ENCODE assay signal across 8 cellular contexts in the genomic region with DNA sequence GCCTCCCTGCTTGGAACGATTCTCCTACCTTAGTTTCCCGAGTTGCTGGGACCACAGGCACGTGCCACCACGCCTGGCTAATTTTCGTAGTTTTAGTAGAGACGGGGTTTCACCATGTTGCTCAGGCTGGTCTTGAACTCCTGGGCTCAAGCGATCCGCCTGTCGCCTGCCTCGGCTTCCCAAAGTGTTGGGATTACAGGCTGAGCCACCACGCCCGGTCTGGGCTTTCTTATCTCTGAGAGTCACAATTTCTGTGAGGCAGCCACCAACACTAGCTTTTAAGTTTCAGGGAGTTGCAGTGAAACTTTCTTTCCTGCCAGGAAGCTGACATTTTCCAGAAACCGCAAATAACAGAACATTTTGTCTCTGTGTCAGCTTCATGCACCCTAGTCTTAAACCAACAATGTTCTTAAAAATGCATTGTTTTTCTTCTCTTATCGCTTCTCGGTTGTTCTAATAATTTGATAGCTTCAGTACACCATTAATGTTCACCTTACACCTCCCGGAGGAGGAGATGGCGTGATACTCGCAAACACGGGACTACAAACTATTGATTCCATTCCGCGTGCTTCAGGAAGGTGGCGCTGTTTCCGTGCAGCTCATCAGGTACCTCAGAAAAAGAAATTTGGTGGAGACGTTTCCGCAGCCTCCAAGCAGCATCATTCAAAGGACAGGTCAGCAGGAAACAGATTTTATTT. TPM values are rescaled to one million over a fixed set of nuclear protein-coding genes. Genes with fewer than 3 reads are reported as not detected.
DNase-seq lines count a peak whose midpoint lies in the region; ATAC-seq and TF ChIP-seq lines count a peak whose summit lies in the region.

No MANE protein-coding gene starts in this region.

- H3K36me3 ChIP-seq in Caco-2 (ENCODE audit: control insufficient read depth, insufficient read depth, low read length) (no peaks in the 10 kb centered on the region), mesodermal cell (ENCODE audit: control insufficient read depth, insufficient read depth, low read length) (no peaks in the 10 kb centered on the region)

- H3K4me3 ChIP-seq in Caco-2 (ENCODE audit: low read depth, low read length) (no peak overlapping the region; the same call in 1 of the 2 replicates), mesodermal cell (ENCODE audit: extremely low read depth, insufficient read depth, low read length, poor library complexity, severe bottlenecking) (no peak overlapping the region)

- no peaks in the 10 kb centered on the region for H3K27me3 ChIP-seq in Caco-2 (replicated peaks; ENCODE audit: control insufficient read depth, insufficient read depth, low read length)

- H3K27me3 Mint-ChIP-seq in Caco-2 (ENCODE audit: insufficient read depth, unreplicated experiment) (no peaks in the 10 kb centered on the region), HFFc6 (ENCODE audit: insufficient read depth) (peaks cover 24% of the 10 kb centered on the region)
- H3K27me3 Mint-ChIP-seq in activated CD4-positive, alpha-beta memory T cell treated with anti-CD3 and anti-CD28 coated beads, Interleukin-2, amount 10 ng/mL, durations not matched to agents 7 days and 5 days = peaks cover 4% of the 10 kb centered on the region

- H3K9me3 ChIP-seq in Caco-2 (no peaks in the 10 kb centered on the region), mesodermal cell (ENCODE audit: control insufficient read depth, low read length) (no peaks in the 10 kb centered on the region)

- H3K4me1 ChIP-seq in Caco-2 (peaks cover 7% of the 10 kb centered on the region; the same call in 1 of the 2 replicates), mesodermal cell (ENCODE audit: control insufficient read depth, insufficient read depth, low read length, poor library complexity, severe bottlenecking) (no peaks in the 10 kb centered on the region)

- TF ChIP-seq CTCF in Caco-2 (IDR thresholded peaks at IDR 0.05; ENCODE audit: insufficient read depth in 1 of 2, low read depth in 1 of 2, low read length in 1 of 2, severe bottlenecking in 1 of 2, unreplicated experiment in 1 of 2) (peak; percentile 90 to 97), HFFc6 (IDR thresholded peaks at IDR 0.05) (peak; percentile 87)

- H3K27ac Mint-ChIP-seq in Caco-2 (ENCODE audit: unreplicated experiment) = no peak overlapping the region
- no peak overlapping the region for H3K27ac Mint-ChIP-seq in HFFc6
- H3K27ac Mint-ChIP-seq in activated CD4-positive, alpha-beta memory T cell treated with anti-CD3 and anti-CD28 coated beads, Interleukin-2, amount 10 ng/mL, durations not matched to agents 7 days and 5 days = no peak overlapping the region

- WGBS in mesodermal cell (ENCODE audit: insufficient coverage in 2 of 2), 2 experiments = 50 to 53% methylated on average over 23 to 24 of the region's 25 CpGs

- ATAC-seq in HG02938 (IDR thresholded peaks at IDR 0.05; ENCODE audit: unreplicated experiment) = no peak

- POLR2A ChIA-PET in Caco-2 (lab: Charles Lee) = interaction anchor here (0.7 kb wide), 1 partner anchor 94 kb away, joined by 3 read pairs; no protein-coding TSS in a partner anchor
- POLR2A ChIA-PET in activated CD4-positive, alpha-beta memory T cell treated with anti-CD3 and anti-CD28 coated beads, Interleukin-2, amount 10 ng/mL, durations not matched to agents 7 days and 5 days (lab: Charles Lee) = interaction anchor here (1.0 to 1.8 kb wide), 2 partner anchors 74 to 94 kb away, joined by 3 to 5 read pairs; partner anchors contain the start of gene TMEM11

- intact Hi-C loops in Caco-2 (cut with micrococcal nuclease; ENCODE audit: unreplicated experiment) = loop anchor here (2.0 to 5.0 kb wide), 3 partner anchors 108 to 391 kb away; no protein-coding TSS in a partner anchor

- H3K36me3 Mint-ChIP-seq in Caco-2 (ENCODE audit: insufficient read depth, unreplicated experiment) (no peaks in the 10 kb centered on the region), HFFc6 (ENCODE audit: low read depth) (no peaks in the 10 kb centered on the region)
- H3K36me3 Mint-ChIP-seq in activated CD4-positive, alpha-beta memory T cell treated with anti-CD3 and anti-CD28 coated beads, Interleukin-2, amount 10 ng/mL, durations not matched to agents 7 days and 5 days (ENCODE audit: low read depth) = no peaks in the 10 kb centered on the region

- H3K4me1 Mint-ChIP-seq in Caco-2 (ENCODE audit: low read depth, unreplicated experiment) (peaks cover 4% of the 10 kb centered on the region), HFFc6 (ENCODE audit: low read depth) (peaks cover 12% of the 10 kb centered on the region)
- peaks cover 10% of the 10 kb centered on the region for H3K4me1 Mint-ChIP-seq in activated CD4-positive, alpha-beta memory T cell treated with anti-CD3 and anti-CD28 coated beads, Interleukin-2, amount 10 ng/mL, durations not matched to agents 7 days and 5 days

- H3K9me3 Mint-ChIP-seq in Caco-2 (ENCODE audit: unreplicated experiment) (no peaks in the 10 kb centered on the region), HFFc6 (no peaks in the 10 kb centered on the region)
- H3K9me3 Mint-ChIP-seq in activated CD4-positive, alpha-beta memory T cell treated with anti-CD3 and anti-CD28 coated beads, Interleukin-2, amount 10 ng/mL, durations not matched to agents 7 days and 5 days = no peaks in the 10 kb centered on the region

- no TSS peak for BruUV-seq in Caco-2 (replicated peaks; lab: Mats Ljungman, UMichigan)

- H3K27ac ChIP-seq in mesodermal cell (ENCODE audit: low read depth, low read length, severe bottlenecking) = peak overlapping the region; percentile 1

- CTCF ChIA-PET in Caco-2 (lab: Charles Lee) = interaction anchor here (0.5 to 1.7 kb wide), 20 partner anchors 8 to 394 kb away, joined by 3 to 14 read pairs (median 4); partner anchors contain the start of gene USP22
- CTCF ChIA-PET in activated CD4-positive, alpha-beta memory T cell treated with anti-CD3 and anti-CD28 coated beads, Interleukin-2, amount 10 ng/mL, durations not matched to agents 7 days and 5 days (lab: Charles Lee) = interaction anchor here (0.7 to 5.1 kb wide), 17 partner anchors 8 to 393 kb away, joined by 3 to 31 read pairs (median 6); partner anchors contain the start of genes TMEM11 and USP22

- DNase-seq in Caco-2 (peak; percentile 69 to 75), HFFc6 (peak; percentile 44), NCI-H748 (lab: John Stamatoyannopoulos, UW; ENCODE audit: unreplicated experiment) (peak; percentile 80)
- DNase-seq in activated CD4-positive, alpha-beta memory T cell treated with anti-CD3 and anti-CD28 coated beads, Interleukin-2, amount 10 ng/mL, durations not matched to agents 7 days and 5 days = peak; percentile 76
- DNase-seq in effector CD8-positive, alpha-beta T cell (lab: John Stamatoyannopoulos, UW) = peak; percentile 53
- DNase-seq in stimulated activated CD8-positive, alpha-beta memory T cell treated with anti-CD3 and anti-CD28 coated beads, Interleukin-15, amount 100 ng/mL, for 48 hours (ENCODE audit: low read depth in 2 of 2) = peak; percentile 25 to 50

- peak overlapping the region; percentile 22 for H3K4me3 Mint-ChIP-seq in Caco-2 (ENCODE audit: unreplicated experiment)
- peak overlapping the region; percentile 71 for H3K4me3 Mint-ChIP-seq in HFFc6
- no peak overlapping the region for H3K4me3 Mint-ChIP-seq in activated CD4-positive, alpha-beta memory T cell treated with anti-CD3 and anti-CD28 coated beads, Interleukin-2, amount 10 ng/mL, durations not matched to agents 7 days and 5 days

RNA-seq across cellular contexts. Expression of gene DHRS7B, which starts 7.4 kb away (rescaled TPM):
- 22.8 and 30.0 TPM in 2 replicates for total RNA-seq in Caco-2 (2022)
- 10 to 100 TPM; 12.3 to 20.8 (median 14.7) TPM for total RNA-seq in HFFc6 (2021; fragmentation: NEBNext Ultra II Directional; extraction: Animal tissue kit (Norgen Biotek cat#: 25700))
- total RNA-seq in activated CD4-positive, alpha-beta memory T cell treated with anti-CD3 and anti-CD28 coated beads, Interleukin-2, amount 10 ng/mL, durations not matched to agents 7 days and 5 days = 10 to 100 TPM; 12.1 to 15.3 TPM
- polyA plus RNA-seq in mesodermal cell (2013, experiment 1 of 2) = 17.7 TPM
- polyA plus RNA-seq in mesodermal cell (2013, experiment 2 of 2) = 15.1 TPM
